8 cellular contexts compared by ENCODE assay signal in genomic region chr17:43720311-43721060, GRCh38. TPM values are rescaled to one million over a fixed set of nuclear protein-coding genes. Genes with fewer than 3 reads are reported as not detected.
DNase-seq lines count a peak whose midpoint lies in the region; ATAC-seq, FAIRE-seq and TF ChIP-seq lines count a peak whose summit lies in the region.

No MANE protein-coding gene starts in this region.

- peak overlapping the region; percentile 93 to 97 (median 96) for H3K27ac ChIP-seq in esophagus muscularis mucosa (replicated peaks in 1 of 4)
- peak overlapping the region; percentile 96 for H3K27ac ChIP-seq in muscle layer of colon (ENCODE audit: low read depth, low read length)

- H3K36me3 Mint-ChIP-seq in activated T-cell treated with anti-CD3 and anti-CD28 coated beads, Interleukin-2, amount 50 U/mL, for 72 hours (ENCODE audit: insufficient read depth in 2 of 2) = peaks cover 0 to 2% of the 10 kb centered on the region in 2 donors

- peak overlapping the region; percentile 87 for H3K27ac Mint-ChIP-seq in activated T-cell treated with anti-CD3 and anti-CD28 coated beads, Interleukin-2, amount 50 U/mL, for 72 hours

- H3K27me3 ChIP-seq in esophagus muscularis mucosa (peaks cover 0 to 4% (median 0%) of the 10 kb centered on the region in 4 donors), muscle layer of colon (ENCODE audit: control insufficient read depth in 1 of 2, insufficient read depth in 2 of 2, low read length in 2 of 2) (no peaks in the 10 kb centered on the region)

- TF ChIP-seq POLR2A in H54 (IDR thresholded peaks at IDR 0.05; ENCODE audit: low read depth, low read length) (peak; percentile 89), esophagus muscularis mucosa (IDR thresholded peaks at IDR 0.05; ENCODE audit: low read depth) (no peak)

- under 1% methylated on average over 37 of the region's 64 CpGs for WGBS in esophagus muscularis mucosa

- no peaks in the 10 kb centered on the region for H3K9me3 ChIP-seq in esophagus muscularis mucosa
- H3K9me3 ChIP-seq in muscle layer of colon (ENCODE audit: low read length) = no peaks in the 10 kb centered on the region

- H3K4me1 ChIP-seq in esophagus muscularis mucosa = peaks cover 0 to 9% (median 5%) of the 10 kb centered on the region in 4 donors
- peaks cover 4% of the 10 kb centered on the region for H3K4me1 ChIP-seq in muscle layer of colon (ENCODE audit: insufficient read depth, low read length)

- peak; percentile 93 to 94 for ATAC-seq in activated T-cell treated with anti-CD3 and anti-CD28 coated beads, Interleukin-2, amount 50 U/mL, for 72 hours (replicated peaks in 1 of 2)

- H3K4me3 Mint-ChIP-seq in activated T-cell treated with anti-CD3 and anti-CD28 coated beads, Interleukin-2, amount 50 U/mL, for 72 hours = peak overlapping the region; percentile 88 to 90

- peak; percentile 36 for DNase-seq in DMS79 (lab: John Stamatoyannopoulos, UW)
- peak; percentile 55 for DNase-seq in H54 (ENCODE audit: insufficient read length, low spot score)
- peak; percentile 62 to 85 for DNase-seq in NOMO-1 (lab: John Stamatoyannopoulos, UW; ENCODE audit: unreplicated experiment in 2 of 2)
- DNase-seq in activated T-cell treated with anti-CD3 and anti-CD28 coated beads, Interleukin-2, amount 50 U/mL, for 72 hours = peak; percentile 83 to 87
- DNase-seq in esophagus muscularis mucosa (ENCODE audit: extremely low spot score) = peak; percentile 95
- peak; percentile 83 for DNase-seq in stimulated activated CD8-positive, alpha-beta memory T cell treated with anti-CD3 and anti-CD28 coated beads, Interleukin-4, amount 100 ng/mL, for 48 hours
- no peak for DNase-seq in SKM-1 (lab: John Stamatoyannopoulos, UW; ENCODE audit: unreplicated experiment)

- H3K36me3 ChIP-seq in esophagus muscularis mucosa (no peaks in the 10 kb centered on the region), muscle layer of colon (ENCODE audit: insufficient read depth, low read length) (no peaks in the 10 kb centered on the region)

- intact Hi-C loops in esophagus muscularis mucosa (cut with DNase I) = no loop called here

- peaks cover 20% of the 10 kb centered on the region for H3K4me1 Mint-ChIP-seq in activated T-cell treated with anti-CD3 and anti-CD28 coated beads, Interleukin-2, amount 50 U/mL, for 72 hours (ENCODE audit: low read depth)

- H3K9me3 Mint-ChIP-seq in activated T-cell treated with anti-CD3 and anti-CD28 coated beads, Interleukin-2, amount 50 U/mL, for 72 hours = peaks cover 0 to 1% of the 10 kb centered on the region in 2 donors

- no peak for TF ChIP-seq EP300 in esophagus muscularis mucosa (IDR thresholded peaks at IDR 0.05)

- peak overlapping the region; percentile 90 for H3K9ac ChIP-seq in muscle layer of colon (ENCODE audit: low read length)

- H3K27me3 Mint-ChIP-seq in activated T-cell treated with anti-CD3 and anti-CD28 coated beads, Interleukin-2, amount 50 U/mL, for 72 hours (ENCODE audit: low read depth) = peaks cover 14% of the 10 kb centered on the region

- TF ChIP-seq CTCF in esophagus muscularis mucosa (IDR thresholded peaks at IDR 0.05) = no peak

- peak overlapping the region; percentile 73 to 93 (median 84) for H3K4me3 ChIP-seq in esophagus muscularis mucosa
- peak overlapping the region; percentile 87 to 91 for H3K4me3 ChIP-seq in muscle layer of colon (ENCODE audit: low read depth in 1 of 2, low read length in 2 of 2)

- no peak for FAIRE-seq in H54 (lab: Jason Lieb, UNC)

RNA-seq across cellular contexts. Expression of gene SOST, which starts 38.1 kb away (rescaled TPM):
- not detected for total RNA-seq in activated T-cell treated with anti-CD3 and anti-CD28 coated beads, Interleukin-2, amount 50 U/mL, for 72 hours
- not detected for total RNA-seq in esophagus muscularis mucosa

RNA-seq across cellular contexts. Expression of gene DUSP3, which starts 58.3 kb away (rescaled TPM):
- 10 to 100 TPM in 1 of 2 donors, 1 to 10 TPM in 1; 9.2 to 11.0 TPM for total RNA-seq in activated T-cell treated with anti-CD3 and anti-CD28 coated beads, Interleukin-2, amount 50 U/mL, for 72 hours
- 100 to 1,000 TPM; 130 to 182 (median 158) TPM for total RNA-seq in esophagus muscularis mucosa

RNA-seq across cellular contexts. Expression of gene MEOX1, which starts 58.8 kb away (rescaled TPM):
- under 1 TPM; 0.36 to 0.37 TPM for total RNA-seq in activated T-cell treated with anti-CD3 and anti-CD28 coated beads, Interleukin-2, amount 50 U/mL, for 72 hours
- 10 to 100 TPM in 3 of 4 donors, 1 to 10 TPM in 1; 6.6 to 16.1 (median 12.9) TPM for total RNA-seq in esophagus muscularis mucosa

RNA-seq across cellular contexts. Expression of gene CFAP97D1, which starts 59.7 kb away (rescaled TPM):
- total RNA-seq in activated T-cell treated with anti-CD3 and anti-CD28 coated beads, Interleukin-2, amount 50 U/mL, for 72 hours = not detected
- total RNA-seq in esophagus muscularis mucosa = under 1 TPM in 1 of 4 donors, not detected in 3; 0.19 TPM

Comparison
In these comparisons a context has a peak if more than half of its experiments do, and no peak if none do; other contexts are left out.
1. RNA of gene DUSP3, which starts 58.3 kb away (total RNA-seq): 130 to 182 TPM in esophagus muscularis mucosa; 9.2 to 11.0 TPM in activated T-cell treated with anti-CD3 and anti-CD28 coated beads, Interleukin-2, amount 50 U/mL, for 72 hours; every median in the first group is over 10 times any median in the second.
2. RNA of gene MEOX1, which starts 58.8 kb away (total RNA-seq): 6.6 to 16.1 TPM in esophagus muscularis mucosa; 0.36 to 0.37 TPM in activated T-cell treated with anti-CD3 and anti-CD28 coated beads, Interleukin-2, amount 50 U/mL, for 72 hours; every median in the first group is over 4 times any median in the second.